ENCODE assay signal across 8 cellular contexts in the genomic region with DNA sequence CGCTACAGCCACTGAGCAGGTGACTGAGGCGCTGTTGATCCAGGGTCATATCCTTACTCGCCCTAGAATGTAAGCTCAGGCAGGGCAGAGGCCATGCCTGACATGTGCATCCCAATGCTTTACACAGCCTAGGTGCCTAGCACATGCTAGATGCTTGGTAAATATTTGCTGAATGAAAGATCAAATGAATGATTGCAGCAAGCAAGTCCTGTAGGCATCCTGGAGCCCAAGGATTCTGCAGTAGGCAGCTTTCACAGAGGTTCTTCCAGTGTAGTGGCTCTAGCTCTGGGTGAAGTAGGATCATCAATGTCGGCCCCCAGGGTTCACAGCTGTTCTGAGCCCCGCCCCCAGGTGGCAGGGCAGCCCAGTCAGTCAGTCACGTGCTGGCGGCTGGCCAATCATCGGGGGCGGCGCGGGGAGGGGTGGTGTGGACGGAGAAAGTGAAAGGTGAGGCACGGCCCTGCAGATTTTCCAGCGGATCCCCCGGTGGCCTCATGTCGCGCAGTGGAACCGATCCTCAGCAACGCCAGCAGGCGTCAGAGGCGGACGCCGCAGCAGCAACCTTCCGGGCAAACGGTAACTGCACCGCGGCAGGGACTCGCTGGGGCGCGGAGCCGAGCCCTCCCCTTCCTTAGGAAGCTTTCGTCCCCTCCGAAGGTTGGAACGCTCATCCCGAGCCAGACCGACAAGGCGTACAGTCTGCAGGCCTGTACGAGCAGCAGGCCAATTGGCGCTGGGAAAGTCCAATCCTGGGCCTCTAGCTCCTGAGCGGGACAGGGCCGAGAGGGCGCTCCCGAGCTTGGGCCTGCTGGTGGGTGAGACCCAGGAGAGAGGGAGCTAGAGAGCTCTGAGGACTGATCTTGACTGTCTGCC. TPM values are rescaled to one million over a fixed set of nuclear protein-coding genes. Genes with fewer than 3 reads are reported as not detected.
DNase-seq lines count a peak whose midpoint lies in the region; ATAC-seq, FAIRE-seq and TF ChIP-seq lines count a peak whose summit lies in the region.

Gene GALT (plus strand): TSS at position 465 of the 873 bp plus-strand sequence. CDS start 30 bp downstream, at position 495.

- H3K9ac ChIP-seq in kidney (ENCODE audit: low read length in 2 of 2), result peak within 1 kb of the TSS; percentile 77 to 96

- FAIRE-seq in kidney (lab: Jason Lieb, UNC), result no peak

- H3K36me3 ChIP-seq in kidney (ENCODE audit: control insufficient read depth in 1 of 2, insufficient read depth in 2 of 2, low read length in 2 of 2), result peaks cover 5 to 18% of the 10 kb centered on the region in 2 donors

- ATAC-seq in GM19025 (IDR thresholded peaks at IDR 0.05; ENCODE audit: low read depth, unreplicated experiment), result peak; percentile 86
- ATAC-seq in HG03280 (IDR thresholded peaks at IDR 0.05; ENCODE audit: unreplicated experiment), result peak; percentile 91

- peaks cover 25 to 36% of the 10 kb centered on the region in 2 donors for H3K4me1 ChIP-seq in kidney (ENCODE audit: control insufficient read depth in 1 of 2, insufficient read depth in 1 of 2, low read depth in 1 of 2, low read length in 2 of 2)

- H3K4me3 ChIP-seq in kidney (ENCODE audit: low read length in 2 of 2), result peak within 1 kb of the TSS; percentile 71 to 87

- intact Hi-C loops in kidney (cut with DNase I), result no loop called here

- H3K9me3 ChIP-seq in kidney (ENCODE audit: control insufficient read depth in 1 of 2, low read length in 2 of 2), result no peaks in the 10 kb centered on the region

- H3K27ac ChIP-seq in kidney (ENCODE audit: low read depth in 2 of 2, low read length in 2 of 2), result peak within 1 kb of the TSS; percentile 66 to 88

- peak; percentile 92 for DNase-seq in AG20443 (ENCODE audit: low spot score)
- DNase-seq in NCI-H345 (lab: John Stamatoyannopoulos, UW), result peak; percentile 93
- peak; percentile 99 for DNase-seq in activated CD4-positive, CD25-positive, alpha-beta regulatory T cell treated with anti-CD3 and anti-CD28 coated beads, Interleukin-2, amount 50 U/mL, for 72 hours
- DNase-seq in cerebellar nuclear complex (lab: John Stamatoyannopoulos, UW), result peak; percentile 49 to 58
- DNase-seq in kidney, result peak; percentile 98
- peak; percentile 93 to 98 for DNase-seq in stimulated activated CD4-positive, alpha-beta T cell treated with anti-CD3 and anti-CD28 coated beads, Interleukin-15, amount 100 ng/mL, for 1 hour (ENCODE audit: low read depth in 1 of 2, low spot score in 1 of 2)

- TF ChIP-seq CTCF in kidney (IDR thresholded peaks at IDR 0.05; ENCODE audit: borderline replicate concordance, extremely low read depth, insufficient read depth), result peak; percentile 7

RNA-seq across cellular contexts. Expression of gene GALT, which starts in this region (rescaled TPM):
- total RNA-seq in kidney, result 49.2 TPM
- 83.7 TPM for polyA plus RNA-seq in kidney (ENCODE audit: insufficient read depth, low read depth, low replicate concordance)

Comparison
In these comparisons a context has a peak if more than half of its experiments do, and no peak if none do; other contexts are left out.
1. Peak in every context shown above with its lines: DNase-seq, ATAC-seq, H3K4me3 ChIP-seq and H3K27ac ChIP-seq.